ENCODE assay signal across 14 cellular contexts in genomic region chr13:114166381-114167131, GRCh38. TPM values are rescaled to one million over a fixed set of nuclear protein-coding genes. Genes with fewer than 3 reads are reported as not detected.
DNase-seq lines count a peak whose midpoint lies in the region; ATAC-seq and TF ChIP-seq lines count a peak whose summit lies in the region.
"Had no signal": no experiment of that assay in that cellular context is flagged by ENCODE, and none has a peak within 500 bp of the region (broad histone marks: within the 10 kb centered on the region; RNA-seq: fewer than 3 reads in every experiment).

No MANE protein-coding gene starts in this region.

- H3K4me3 ChIP-seq in coronary artery (peak overlapping the region; percentile 57), mucosa of descending colon (no peak overlapping the region), tibial artery (peak overlapping the region in 1 of 2 donors; percentile 19)

- ATAC-seq in mucosa of descending colon (no peak), HG02852 (IDR thresholded peaks at IDR 0.05; ENCODE audit: unreplicated experiment) (no peak)

- intact Hi-C loops in activated naive CD4-positive, alpha-beta T cell treated with anti-CD3 and anti-CD28 coated beads for 36 hours (cut with micrococcal nuclease), result no loop called here
- intact Hi-C loops in mucosa of descending colon (cut with DNase I, micrococcal nuclease), result no loop called here
- intact Hi-C loops in tibial artery (cut with DNase I; ENCODE audit: low total_unique reads), result no loop called here

- H3K4me1 ChIP-seq in mucosa of descending colon (ENCODE audit: low read depth) (peaks cover 13% of the 10 kb centered on the region), tibial artery (peaks cover 0 to 29% (median 23%) of the 10 kb centered on the region in 4 donors)

- CTCF ChIA-PET in activated naive CD4-positive, alpha-beta T cell treated with anti-CD3 and anti-CD28 coated beads for 36 hours (lab: Charles Lee), result no interaction called here

- no peaks in the 10 kb centered on the region for H3K36me3 Mint-ChIP-seq in activated naive CD4-positive, alpha-beta T cell treated with anti-CD3 and anti-CD28 coated beads for 36 hours (ENCODE audit: low read depth)
- H3K36me3 Mint-ChIP-seq: naive B cell had no signal

- H3K36me3 ChIP-seq in mucosa of descending colon (ENCODE audit: low read depth) (no peaks in the 10 kb centered on the region), tibial artery (no peaks in the 10 kb centered on the region)

- no peaks in the 10 kb centered on the region for H3K9me3 ChIP-seq in mucosa of descending colon
- no peaks in the 10 kb centered on the region for H3K9me3 ChIP-seq in tibial artery

- no peak overlapping the region for H3K4me3 Mint-ChIP-seq in activated naive CD4-positive, alpha-beta T cell treated with anti-CD3 and anti-CD28 coated beads for 36 hours

- H3K4me1 Mint-ChIP-seq in activated naive CD4-positive, alpha-beta T cell treated with anti-CD3 and anti-CD28 coated beads for 36 hours (ENCODE audit: low read depth), result peaks cover 53% of the 10 kb centered on the region

- TF ChIP-seq CTCF in coronary artery (IDR thresholded peaks at IDR 0.05) (no peak), mucosa of descending colon (IDR thresholded peaks at IDR 0.05) (no peak), tibial artery (IDR thresholded peaks at IDR 0.05) (no peak)

- no peaks in the 10 kb centered on the region for H3K27me3 Mint-ChIP-seq in activated naive CD4-positive, alpha-beta T cell treated with anti-CD3 and anti-CD28 coated beads for 36 hours (ENCODE audit: low read depth)

- H3K27ac ChIP-seq in coronary artery, result peak overlapping the region; percentile 39 to 69
- H3K27ac ChIP-seq in tibial artery, result peak overlapping the region; percentile 53 to 60

- H3K27me3 ChIP-seq in tibial artery, result peaks cover 0 to 25% of the 10 kb centered on the region in 2 donors

- no peak for DNase-seq in activated naive CD4-positive, alpha-beta T cell treated with anti-CD3 and anti-CD28 coated beads for 36 hours
- no peak for DNase-seq in activated naive CD4-positive, alpha-beta T cell treated with anti-CD3 and anti-CD28 coated beads, Interleukin-2, amount 50 U/mL, for 16 hours
- DNase-seq in coronary artery (ENCODE audit: low spot score), result no peak
- peak in 2 of 3 donors; percentile 20 to 47 for DNase-seq in mucosa of descending colon
- DNase-seq in tibial artery, result peak in 1 of 2 donors; percentile 77
- no peak for DNase-seq in SW480 (ENCODE audit: low spot score)
- DNase-seq in D341Med (ENCODE audit: low spot score), result no peak
- DNase-seq: activated CD4-positive, CD25-positive, alpha-beta regulatory T cell treated with anti-CD3 and anti-CD28 coated beads, Interleukin-2, amount 50 U/mL, for 72 hours; GOT3; NCI-H2171 treated with DMSO at 0.1 percent for 48 hours; stimulated activated CD4-positive, alpha-beta T cell treated with anti-CD3 and anti-CD28 coated beads, Interleukin-15, amount 100 ng/mL, for 24 hours had no signal

- peak overlapping the region; percentile 78 for H3K27ac Mint-ChIP-seq in activated naive CD4-positive, alpha-beta T cell treated with anti-CD3 and anti-CD28 coated beads for 36 hours

- no peaks in the 10 kb centered on the region for H3K9me3 Mint-ChIP-seq in activated naive CD4-positive, alpha-beta T cell treated with anti-CD3 and anti-CD28 coated beads for 36 hours

RNA-seq across cellular contexts. Expression of gene CFAP97D2, which starts 12.5 kb away (rescaled TPM):
- under 1 TPM in 1 of 2 experiments, not detected in 1; 0.17 TPM for total RNA-seq in activated naive CD4-positive, alpha-beta T cell treated with anti-CD3 and anti-CD28 coated beads for 36 hours
- total RNA-seq in mucosa of descending colon, result not detected
- total RNA-seq: activated naive CD4-positive, alpha-beta T cell treated with anti-CD3 and anti-CD28 coated beads, Interleukin-2, amount 50 U/mL, for 72 hours had no signal

RNA-seq across cellular contexts. Expression of gene RASA3, which starts 34.1 kb away (rescaled TPM):
- 10 to 100 TPM; 48.3 to 48.8 TPM for total RNA-seq in activated naive CD4-positive, alpha-beta T cell treated with anti-CD3 and anti-CD28 coated beads for 36 hours
- 10 to 100 TPM in 1 of 3 donors, 1 to 10 TPM in 2; 7.9 to 19.0 (median 8.4) TPM for total RNA-seq in mucosa of descending colon

Comparison
In these comparisons a context has a peak if more than half of its experiments do, and no peak if none do; other contexts are left out.
1. DNase-seq: peak in mucosa of descending colon (2 of 3); none in activated naive CD4-positive, alpha-beta T cell treated with anti-CD3 and anti-CD28 coated beads for 36 hours (single experiment), activated naive CD4-positive, alpha-beta T cell treated with anti-CD3 and anti-CD28 coated beads, Interleukin-2, amount 50 U/mL, for 16 hours (single experiment), coronary artery (single experiment), SW480 (single experiment) and D341Med (single experiment).